ENCODE assay signal across 1 cellular context in the genomic region with DNA sequence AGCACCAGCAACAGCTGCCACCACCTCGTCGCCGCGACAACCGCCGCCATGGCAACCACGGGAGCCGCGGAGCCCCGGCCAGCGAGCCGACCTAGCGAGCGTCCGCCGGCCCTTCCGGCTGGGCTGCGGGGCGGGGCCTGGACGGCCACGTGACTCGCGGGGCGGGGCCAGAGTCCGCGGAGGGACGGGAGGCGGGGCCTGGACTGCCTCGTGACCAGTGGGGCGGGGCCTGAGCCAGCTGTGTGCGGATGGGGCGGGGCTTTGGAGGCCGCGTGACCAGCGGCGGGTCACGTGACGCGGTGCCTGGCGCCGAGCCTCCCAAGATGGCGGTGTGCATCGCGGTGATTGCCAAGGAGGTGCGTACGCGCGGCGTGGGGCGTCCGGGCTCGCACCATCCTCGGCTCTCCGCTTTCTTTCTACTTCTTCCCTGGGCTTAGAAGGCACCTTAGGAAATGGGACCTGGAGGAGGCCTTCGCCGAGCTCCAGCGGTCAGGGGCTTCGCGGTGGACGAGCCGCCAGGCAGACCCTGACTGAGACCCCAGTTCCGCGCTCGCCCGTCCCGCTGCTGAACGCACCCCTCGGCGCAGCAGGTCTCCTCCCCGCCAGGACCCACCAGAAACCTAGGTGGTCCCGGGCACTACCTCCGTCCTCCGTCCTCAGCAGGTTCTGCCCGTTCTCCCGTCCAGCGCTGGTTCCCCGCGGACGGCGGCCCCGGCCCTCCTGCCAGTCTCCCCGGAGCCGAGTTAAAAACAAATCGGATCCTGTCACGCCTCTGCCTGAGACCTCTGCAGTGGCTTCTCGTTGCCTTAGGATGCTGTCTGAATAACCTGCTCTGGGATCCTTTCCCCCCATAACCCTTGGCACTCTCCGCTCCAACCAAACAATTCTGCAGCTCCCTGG.
A peak's percentile ranks its signal among the peaks of the same experiment; 100 is the strongest.
TF ChIP-seq lines count a peak whose summit lies in the region.

A gene with protein sequence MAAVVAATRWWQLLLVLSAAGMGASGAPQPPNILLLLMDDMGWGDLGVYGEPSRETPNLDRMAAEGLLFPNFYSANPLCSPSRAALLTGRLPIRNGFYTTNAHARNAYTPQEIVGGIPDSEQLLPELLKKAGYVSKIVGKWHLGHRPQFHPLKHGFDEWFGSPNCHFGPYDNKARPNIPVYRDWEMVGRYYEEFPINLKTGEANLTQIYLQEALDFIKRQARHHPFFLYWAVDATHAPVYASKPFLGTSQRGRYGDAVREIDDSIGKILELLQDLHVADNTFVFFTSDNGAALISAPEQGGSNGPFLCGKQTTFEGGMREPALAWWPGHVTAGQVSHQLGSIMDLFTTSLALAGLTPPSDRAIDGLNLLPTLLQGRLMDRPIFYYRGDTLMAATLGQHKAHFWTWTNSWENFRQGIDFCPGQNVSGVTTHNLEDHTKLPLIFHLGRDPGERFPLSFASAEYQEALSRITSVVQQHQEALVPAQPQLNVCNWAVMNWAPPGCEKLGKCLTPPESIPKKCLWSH (minus strand): TSS at position 120 of the 900 bp plus-strand sequence. CDS start 70 bp downstream, at position 50.
A gene with protein sequence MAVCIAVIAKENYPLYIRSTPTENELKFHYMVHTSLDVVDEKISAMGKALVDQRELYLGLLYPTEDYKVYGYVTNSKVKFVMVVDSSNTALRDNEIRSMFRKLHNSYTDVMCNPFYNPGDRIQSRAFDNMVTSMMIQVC (plus strand): TSS at position 300 of the 900 bp plus-strand sequence. CDS start 24 bp downstream, at position 324.

TF ChIP-seq in GM12878, 131 proteins besides CTCF, POLR2A, EP300 and RAD21 (continued from another document and continues in another):
- TF ChIP-seq, protein P1, sequence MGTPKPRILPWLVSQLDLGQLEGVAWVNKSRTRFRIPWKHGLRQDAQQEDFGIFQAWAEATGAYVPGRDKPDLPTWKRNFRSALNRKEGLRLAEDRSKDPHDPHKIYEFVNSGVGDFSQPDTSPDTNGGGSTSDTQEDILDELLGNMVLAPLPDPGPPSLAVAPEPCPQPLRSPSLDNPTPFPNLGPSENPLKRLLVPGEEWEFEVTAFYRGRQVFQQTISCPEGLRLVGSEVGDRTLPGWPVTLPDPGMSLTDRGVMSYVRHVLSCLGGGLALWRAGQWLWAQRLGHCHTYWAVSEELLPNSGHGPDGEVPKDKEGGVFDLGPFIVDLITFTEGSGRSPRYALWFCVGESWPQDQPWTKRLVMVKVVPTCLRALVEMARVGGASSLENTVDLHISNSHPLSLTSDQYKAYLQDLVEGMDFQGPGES (IDR thresholded peaks at IDR 0.05) = peak; percentile 36; the same call in 1 of the 2 replicates
- no peak for TF ChIP-seq CHD1 (IDR thresholded peaks at IDR 0.05; ENCODE audit: low read depth, low read length)
- TF ChIP-seq, protein P2, sequence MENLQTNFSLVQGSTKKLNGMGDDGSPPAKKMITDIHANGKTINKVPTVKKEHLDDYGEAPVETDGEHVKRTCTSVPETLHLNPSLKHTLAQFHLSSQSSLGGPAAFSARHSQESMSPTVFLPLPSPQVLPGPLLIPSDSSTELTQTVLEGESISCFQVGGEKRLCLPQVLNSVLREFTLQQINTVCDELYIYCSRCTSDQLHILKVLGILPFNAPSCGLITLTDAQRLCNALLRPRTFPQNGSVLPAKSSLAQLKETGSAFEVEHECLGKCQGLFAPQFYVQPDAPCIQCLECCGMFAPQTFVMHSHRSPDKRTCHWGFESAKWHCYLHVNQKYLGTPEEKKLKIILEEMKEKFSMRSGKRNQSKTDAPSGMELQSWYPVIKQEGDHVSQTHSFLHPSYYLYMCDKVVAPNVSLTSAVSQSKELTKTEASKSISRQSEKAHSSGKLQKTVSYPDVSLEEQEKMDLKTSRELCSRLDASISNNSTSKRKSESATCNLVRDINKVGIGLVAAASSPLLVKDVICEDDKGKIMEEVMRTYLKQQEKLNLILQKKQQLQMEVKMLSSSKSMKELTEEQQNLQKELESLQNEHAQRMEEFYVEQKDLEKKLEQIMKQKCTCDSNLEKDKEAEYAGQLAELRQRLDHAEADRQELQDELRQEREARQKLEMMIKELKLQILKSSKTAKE (IDR thresholded peaks at IDR 0.05; ENCODE audit: low read depth, poor library complexity, severe bottlenecking) = no peak
- TF ChIP-seq SP1 (IDR thresholded peaks at IDR 0.05; ENCODE audit: low read depth, low read length) = peak; percentile 55
- TF ChIP-seq, protein P3, sequence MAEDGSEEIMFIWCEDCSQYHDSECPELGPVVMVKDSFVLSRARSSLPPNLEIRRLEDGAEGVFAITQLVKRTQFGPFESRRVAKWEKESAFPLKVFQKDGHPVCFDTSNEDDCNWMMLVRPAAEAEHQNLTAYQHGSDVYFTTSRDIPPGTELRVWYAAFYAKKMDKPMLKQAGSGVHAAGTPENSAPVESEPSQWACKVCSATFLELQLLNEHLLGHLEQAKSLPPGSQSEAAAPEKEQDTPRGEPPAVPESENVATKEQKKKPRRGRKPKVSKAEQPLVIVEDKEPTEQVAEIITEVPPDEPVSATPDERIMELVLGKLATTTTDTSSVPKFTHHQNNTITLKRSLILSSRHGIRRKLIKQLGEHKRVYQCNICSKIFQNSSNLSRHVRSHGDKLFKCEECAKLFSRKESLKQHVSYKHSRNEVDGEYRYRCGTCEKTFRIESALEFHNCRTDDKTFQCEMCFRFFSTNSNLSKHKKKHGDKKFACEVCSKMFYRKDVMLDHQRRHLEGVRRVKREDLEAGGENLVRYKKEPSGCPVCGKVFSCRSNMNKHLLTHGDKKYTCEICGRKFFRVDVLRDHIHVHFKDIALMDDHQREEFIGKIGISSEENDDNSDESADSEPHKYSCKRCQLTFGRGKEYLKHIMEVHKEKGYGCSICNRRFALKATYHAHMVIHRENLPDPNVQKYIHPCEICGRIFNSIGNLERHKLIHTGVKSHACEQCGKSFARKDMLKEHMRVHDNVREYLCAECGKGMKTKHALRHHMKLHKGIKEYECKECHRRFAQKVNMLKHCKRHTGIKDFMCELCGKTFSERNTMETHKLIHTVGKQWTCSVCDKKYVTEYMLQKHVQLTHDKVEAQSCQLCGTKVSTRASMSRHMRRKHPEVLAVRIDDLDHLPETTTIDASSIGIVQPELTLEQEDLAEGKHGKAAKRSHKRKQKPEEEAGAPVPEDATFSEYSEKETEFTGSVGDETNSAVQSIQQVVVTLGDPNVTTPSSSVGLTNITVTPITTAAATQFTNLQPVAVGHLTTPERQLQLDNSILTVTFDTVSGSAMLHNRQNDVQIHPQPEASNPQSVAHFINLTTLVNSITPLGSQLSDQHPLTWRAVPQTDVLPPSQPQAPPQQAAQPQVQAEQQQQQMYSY (CRISPR knock-in tag; IDR thresholded peaks at IDR 0.05) = peak; percentile 88; the same call in 1 of the 2 replicates
- TF ChIP-seq TARDBP (IDR thresholded peaks at IDR 0.05; ENCODE audit: borderline replicate concordance) = no peak
- TF ChIP-seq IRF4 (IDR thresholded peaks at IDR 0.05; ENCODE audit: low read depth, low read length) = no peak
- TF ChIP-seq ETV6 (conservative IDR thresholded peaks at IDR 0.05 in 1 of 2, IDR thresholded peaks at IDR 0.05 in 1 of 2; ENCODE audit: borderline replicate concordance in 1 of 2, low read depth in 1 of 2) = no peak
- TF ChIP-seq, protein P4, sequence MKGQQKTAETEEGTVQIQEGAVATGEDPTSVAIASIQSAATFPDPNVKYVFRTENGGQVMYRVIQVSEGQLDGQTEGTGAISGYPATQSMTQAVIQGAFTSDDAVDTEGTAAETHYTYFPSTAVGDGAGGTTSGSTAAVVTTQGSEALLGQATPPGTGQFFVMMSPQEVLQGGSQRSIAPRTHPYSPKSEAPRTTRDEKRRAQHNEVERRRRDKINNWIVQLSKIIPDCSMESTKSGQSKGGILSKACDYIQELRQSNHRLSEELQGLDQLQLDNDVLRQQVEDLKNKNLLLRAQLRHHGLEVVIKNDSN (IDR thresholded peaks at IDR 0.05; ENCODE audit: borderline replicate concordance, extremely low read length, insufficient read depth, low read depth, low read length) = peak; percentile 99
- TF ChIP-seq, protein P5, sequence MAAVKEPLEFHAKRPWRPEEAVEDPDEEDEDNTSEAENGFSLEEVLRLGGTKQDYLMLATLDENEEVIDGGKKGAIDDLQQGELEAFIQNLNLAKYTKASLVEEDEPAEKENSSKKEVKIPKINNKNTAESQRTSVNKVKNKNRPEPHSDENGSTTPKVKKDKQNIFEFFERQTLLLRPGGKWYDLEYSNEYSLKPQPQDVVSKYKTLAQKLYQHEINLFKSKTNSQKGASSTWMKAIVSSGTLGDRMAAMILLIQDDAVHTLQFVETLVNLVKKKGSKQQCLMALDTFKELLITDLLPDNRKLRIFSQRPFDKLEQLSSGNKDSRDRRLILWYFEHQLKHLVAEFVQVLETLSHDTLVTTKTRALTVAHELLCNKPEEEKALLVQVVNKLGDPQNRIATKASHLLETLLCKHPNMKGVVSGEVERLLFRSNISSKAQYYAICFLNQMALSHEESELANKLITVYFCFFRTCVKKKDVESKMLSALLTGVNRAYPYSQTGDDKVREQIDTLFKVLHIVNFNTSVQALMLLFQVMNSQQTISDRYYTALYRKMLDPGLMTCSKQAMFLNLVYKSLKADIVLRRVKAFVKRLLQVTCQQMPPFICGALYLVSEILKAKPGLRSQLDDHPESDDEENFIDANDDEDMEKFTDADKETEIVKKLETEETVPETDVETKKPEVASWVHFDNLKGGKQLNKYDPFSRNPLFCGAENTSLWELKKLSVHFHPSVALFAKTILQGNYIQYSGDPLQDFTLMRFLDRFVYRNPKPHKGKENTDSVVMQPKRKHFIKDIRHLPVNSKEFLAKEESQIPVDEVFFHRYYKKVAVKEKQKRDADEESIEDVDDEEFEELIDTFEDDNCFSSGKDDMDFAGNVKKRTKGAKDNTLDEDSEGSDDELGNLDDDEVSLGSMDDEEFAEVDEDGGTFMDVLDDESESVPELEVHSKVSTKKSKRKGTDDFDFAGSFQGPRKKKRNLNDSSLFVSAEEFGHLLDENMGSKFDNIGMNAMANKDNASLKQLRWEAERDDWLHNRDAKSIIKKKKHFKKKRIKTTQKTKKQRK (IDR thresholded peaks at IDR 0.05; ENCODE audit: low read depth, low read length) = no peak
- TF ChIP-seq SREBF2 (IDR thresholded peaks at IDR 0.05; ENCODE audit: low read length) = no peak
- TF ChIP-seq, protein P6, sequence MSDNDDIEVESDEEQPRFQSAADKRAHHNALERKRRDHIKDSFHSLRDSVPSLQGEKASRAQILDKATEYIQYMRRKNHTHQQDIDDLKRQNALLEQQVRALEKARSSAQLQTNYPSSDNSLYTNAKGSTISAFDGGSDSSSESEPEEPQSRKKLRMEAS (IDR thresholded peaks at IDR 0.05; ENCODE audit: low read depth, low read length) = peak; percentile 98
- TF ChIP-seq, protein P7, sequence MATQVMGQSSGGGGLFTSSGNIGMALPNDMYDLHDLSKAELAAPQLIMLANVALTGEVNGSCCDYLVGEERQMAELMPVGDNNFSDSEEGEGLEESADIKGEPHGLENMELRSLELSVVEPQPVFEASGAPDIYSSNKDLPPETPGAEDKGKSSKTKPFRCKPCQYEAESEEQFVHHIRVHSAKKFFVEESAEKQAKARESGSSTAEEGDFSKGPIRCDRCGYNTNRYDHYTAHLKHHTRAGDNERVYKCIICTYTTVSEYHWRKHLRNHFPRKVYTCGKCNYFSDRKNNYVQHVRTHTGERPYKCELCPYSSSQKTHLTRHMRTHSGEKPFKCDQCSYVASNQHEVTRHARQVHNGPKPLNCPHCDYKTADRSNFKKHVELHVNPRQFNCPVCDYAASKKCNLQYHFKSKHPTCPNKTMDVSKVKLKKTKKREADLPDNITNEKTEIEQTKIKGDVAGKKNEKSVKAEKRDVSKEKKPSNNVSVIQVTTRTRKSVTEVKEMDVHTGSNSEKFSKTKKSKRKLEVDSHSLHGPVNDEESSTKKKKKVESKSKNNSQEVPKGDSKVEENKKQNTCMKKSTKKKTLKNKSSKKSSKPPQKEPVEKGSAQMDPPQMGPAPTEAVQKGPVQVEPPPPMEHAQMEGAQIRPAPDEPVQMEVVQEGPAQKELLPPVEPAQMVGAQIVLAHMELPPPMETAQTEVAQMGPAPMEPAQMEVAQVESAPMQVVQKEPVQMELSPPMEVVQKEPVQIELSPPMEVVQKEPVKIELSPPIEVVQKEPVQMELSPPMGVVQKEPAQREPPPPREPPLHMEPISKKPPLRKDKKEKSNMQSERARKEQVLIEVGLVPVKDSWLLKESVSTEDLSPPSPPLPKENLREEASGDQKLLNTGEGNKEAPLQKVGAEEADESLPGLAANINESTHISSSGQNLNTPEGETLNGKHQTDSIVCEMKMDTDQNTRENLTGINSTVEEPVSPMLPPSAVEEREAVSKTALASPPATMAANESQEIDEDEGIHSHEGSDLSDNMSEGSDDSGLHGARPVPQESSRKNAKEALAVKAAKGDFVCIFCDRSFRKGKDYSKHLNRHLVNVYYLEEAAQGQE (IDR thresholded peaks at IDR 0.05; ENCODE audit: low read depth, low read length) = no peak
- no peak for TF ChIP-seq ASH2L (IDR thresholded peaks at IDR 0.05; ENCODE audit: borderline replicate concordance, low read depth)
- TF ChIP-seq HDAC6 (IDR thresholded peaks at IDR 0.05; ENCODE audit: unreplicated experiment) = no peak
- TF ChIP-seq SRF (IDR thresholded peaks at IDR 0.05; ENCODE audit: low read depth in 2 of 2, low read length in 2 of 2) = no peak
- TF ChIP-seq DPF2 (IDR thresholded peaks at IDR 0.05) = peak; percentile 61; the same call in 1 of the 2 replicates
- TF ChIP-seq, protein P8, sequence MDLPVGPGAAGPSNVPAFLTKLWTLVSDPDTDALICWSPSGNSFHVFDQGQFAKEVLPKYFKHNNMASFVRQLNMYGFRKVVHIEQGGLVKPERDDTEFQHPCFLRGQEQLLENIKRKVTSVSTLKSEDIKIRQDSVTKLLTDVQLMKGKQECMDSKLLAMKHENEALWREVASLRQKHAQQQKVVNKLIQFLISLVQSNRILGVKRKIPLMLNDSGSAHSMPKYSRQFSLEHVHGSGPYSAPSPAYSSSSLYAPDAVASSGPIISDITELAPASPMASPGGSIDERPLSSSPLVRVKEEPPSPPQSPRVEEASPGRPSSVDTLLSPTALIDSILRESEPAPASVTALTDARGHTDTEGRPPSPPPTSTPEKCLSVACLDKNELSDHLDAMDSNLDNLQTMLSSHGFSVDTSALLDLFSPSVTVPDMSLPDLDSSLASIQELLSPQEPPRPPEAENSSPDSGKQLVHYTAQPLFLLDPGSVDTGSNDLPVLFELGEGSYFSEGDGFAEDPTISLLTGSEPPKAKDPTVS (IDR thresholded peaks at IDR 0.05; ENCODE audit: low read depth, low read length) = no peak
- TF ChIP-seq, protein P9, sequence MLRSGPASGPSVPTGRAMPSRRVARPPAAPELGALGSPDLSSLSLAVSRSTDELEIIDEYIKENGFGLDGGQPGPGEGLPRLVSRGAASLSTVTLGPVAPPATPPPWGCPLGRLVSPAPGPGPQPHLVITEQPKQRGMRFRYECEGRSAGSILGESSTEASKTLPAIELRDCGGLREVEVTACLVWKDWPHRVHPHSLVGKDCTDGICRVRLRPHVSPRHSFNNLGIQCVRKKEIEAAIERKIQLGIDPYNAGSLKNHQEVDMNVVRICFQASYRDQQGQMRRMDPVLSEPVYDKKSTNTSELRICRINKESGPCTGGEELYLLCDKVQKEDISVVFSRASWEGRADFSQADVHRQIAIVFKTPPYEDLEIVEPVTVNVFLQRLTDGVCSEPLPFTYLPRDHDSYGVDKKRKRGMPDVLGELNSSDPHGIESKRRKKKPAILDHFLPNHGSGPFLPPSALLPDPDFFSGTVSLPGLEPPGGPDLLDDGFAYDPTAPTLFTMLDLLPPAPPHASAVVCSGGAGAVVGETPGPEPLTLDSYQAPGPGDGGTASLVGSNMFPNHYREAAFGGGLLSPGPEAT (IDR thresholded peaks at IDR 0.05; ENCODE audit: low read depth) = peak; percentile 95
- no peak for TF ChIP-seq EED (IDR thresholded peaks at IDR 0.05; ENCODE audit: low read depth)
- peak; percentile 85 for TF ChIP-seq POLR2AphosphoS5 (IDR thresholded peaks at IDR 0.05; ENCODE audit: low read length)
- TF ChIP-seq CEBPB (IDR thresholded peaks at IDR 0.05; ENCODE audit: borderline replicate concordance in 1 of 2, low read depth in 2 of 2, low read length in 2 of 2) = no peak
- TF ChIP-seq MYC (IDR thresholded peaks at IDR 0.05; ENCODE audit: insufficient read depth, insufficient read length, insufficient replicate concordance, low read length, severe bottlenecking) = peak; percentile 74
- no peak for TF ChIP-seq MYB (IDR thresholded peaks at IDR 0.05; ENCODE audit: borderline replicate concordance, low read depth, low read length)
- TF ChIP-seq EZH2 (IDR thresholded peaks at IDR 0.05; ENCODE audit: borderline replicate concordance, control insufficient read depth, low read depth, low read length) = no peak
- no peak for TF ChIP-seq BRCA1 (IDR thresholded peaks at IDR 0.05; ENCODE audit: low read depth, low read length)
- TF ChIP-seq GATAD2B (conservative IDR thresholded peaks at IDR 0.05; ENCODE audit: low read depth) = no peak
